8 cellular contexts compared by ENCODE assay signal in genomic region chr4:115090483-115091075, GRCh38. TPM values are rescaled to one million over a fixed set of nuclear protein-coding genes. Genes with fewer than 3 reads are reported as not detected.
DNase-seq lines count a peak whose midpoint lies in the region; ATAC-seq, FAIRE-seq and TF ChIP-seq lines count a peak whose summit lies in the region.

No MANE protein-coding gene starts in this region.

- no peaks in the 10 kb centered on the region for H3K79me2 ChIP-seq in GM12878 (ENCODE audit: control insufficient read depth, insufficient read depth, low read length)

- no peak overlapping the region for H3K9ac ChIP-seq in GM12878 (ENCODE audit: control insufficient read depth, insufficient read depth, low read length)

- TF ChIP-seq EP300 in GM12878 (IDR thresholded peaks at IDR 0.05; ENCODE audit: borderline replicate concordance in 1 of 2, control insufficient read depth in 1 of 2, low read depth in 2 of 2, low read length in 2 of 2) (no peak), upper lobe of left lung (IDR thresholded peaks at IDR 0.05) (no peak)

- TF ChIP-seq POLR2A in GM12878 (IDR thresholded peaks at IDR 0.05; ENCODE audit: low read depth, low read length) (no peak), upper lobe of left lung (IDR thresholded peaks at IDR 0.05) (no peak)

- in situ Hi-C loops in GM12878 (cut with MboI), result loop anchor here (10.0 to 25.0 kb wide), 2 partner anchors 447 to 764 kb away; no protein-coding TSS in a partner anchor

- TF ChIP-seq CTCF in GM12878 (IDR thresholded peaks at IDR 0.05 in 2 of 3, conservative IDR thresholded peaks at IDR 0.05 in 1 of 3; ENCODE audit: control insufficient read depth in 2 of 3, extremely low read depth in 1 of 3, insufficient read depth in 1 of 3, low read depth in 3 of 3, low read length in 3 of 3) (peak; percentile 39 to 60 (median 52); a peak in 5 of 6 replicates), upper lobe of left lung (IDR thresholded peaks at IDR 0.05) (peak in 2 of 6 experiments; percentile 22 to 33)

- RAD21 ChIA-PET in GM12878 (lab: Charles Lee; ENCODE audit: unreplicated experiment), result no interaction called here

- H3K4me3 ChIP-seq in GM12878 (no peak overlapping the region), upper lobe of left lung (no peak overlapping the region)

- DNase-seq in SKM-1 treated with dmso at 0.1 percent for 144 hours (lab: John Stamatoyannopoulos, UW; ENCODE audit: unreplicated experiment) (peak; percentile 69), SKM-1 (lab: John Stamatoyannopoulos, UW; ENCODE audit: unreplicated experiment) (no peak), NCI-H1930 (lab: John Stamatoyannopoulos, UW) (peak; percentile 16 to 51), GM12878 (ENCODE audit: low read depth, low spot score) (no peak), myocyte (ENCODE audit: low read depth) (peak; percentile 50), upper lobe of left lung (no peak), activated gamma-delta T cell treated with Interleukin-2 at 50 U/mL for 16 hours (no peak)

- no peak overlapping the region for H3K4me2 ChIP-seq in GM12878 (ENCODE audit: control insufficient read depth, insufficient read depth)

- CTCF ChIA-PET in GM12878 (lab: Yijun Ruan, JAX), result interaction anchor here (0.7 to 3.1 kb wide), 4 partner anchors 14 to 762 kb away, joined by 3 to 17 read pairs (median 6); no protein-coding TSS in a partner anchor

- FAIRE-seq in GM12878 (lab: Jason Lieb, UNC), result no peak

- ATAC-seq in HG02610 (IDR thresholded peaks at IDR 0.05; ENCODE audit: unreplicated experiment), result peak; percentile 69
- ATAC-seq in GM12878, result peak; percentile 80
- no peak for ATAC-seq in upper lobe of left lung (ENCODE audit: low FRiP score in 2 of 2)

- no peaks in the 10 kb centered on the region for H3K4me1 ChIP-seq in GM12878 (ENCODE audit: control insufficient read depth, insufficient read depth, low read length)
- no peaks in the 10 kb centered on the region for H3K4me1 ChIP-seq in upper lobe of left lung

- WGBS in GM12878 (ENCODE audit: insufficient coverage, insufficient replicate concordance, low lambda C conversion rate, missing lambda C conversion rate), result 1% methylated on average over 4 of the region's 4 CpGs
- WGBS in upper lobe of left lung, 2 donors, result 12 to 19% methylated on average over 4 of the region's 4 CpGs

- intact Hi-C loops in GM12878 (cut with micrococcal nuclease; ENCODE audit: unreplicated experiment), result loop anchor here (2.0 kb wide), 2 partner anchors 446 to 762 kb away; no protein-coding TSS in a partner anchor

- POLR2A ChIA-PET in GM12878 (lab: Charles Lee), result no interaction called here

- H4K20me1 ChIP-seq in GM12878 (ENCODE audit: control insufficient read depth, insufficient read depth), result no peaks in the 10 kb centered on the region

- H3K36me3 ChIP-seq in GM12878 (ENCODE audit: control insufficient read depth in 2 of 2, insufficient read depth in 2 of 2, low read length in 1 of 2) (no peaks in the 10 kb centered on the region), upper lobe of left lung (no peaks in the 10 kb centered on the region)

- no peaks in the 10 kb centered on the region for H3K9me3 ChIP-seq in GM12878 (replicated peaks; ENCODE audit: control insufficient read depth, insufficient read depth, low read length)
- H3K9me3 ChIP-seq in upper lobe of left lung, result no peaks in the 10 kb centered on the region

- H3K27me3 ChIP-seq in GM12878 (replicated peaks in 1 of 2; ENCODE audit: control insufficient read depth in 2 of 2, insufficient read depth in 2 of 2, low read length in 1 of 2) (no peaks in the 10 kb centered on the region), upper lobe of left lung (no peaks in the 10 kb centered on the region)

- H2AFZ ChIP-seq in GM12878 (ENCODE audit: control insufficient read depth, low read depth, low read length), result no peak overlapping the region

- TF ChIP-seq RAD21 in GM12878 (IDR thresholded peaks at IDR 0.05; ENCODE audit: insufficient read depth, low read depth, low read length), result peak; percentile 64

- SMC1A ChIA-PET in GM12878 (lab: Charles Lee; ENCODE audit: uncharacterized antibody, unreplicated experiment), result interaction anchor here (1.0 to 2.6 kb wide), 3 partner anchors 9 to 762 kb away, joined by 3 to 14 read pairs (median 3); no protein-coding TSS in a partner anchor

- BruUV-seq in GM12878 (replicated peaks; lab: Mats Ljungman, UMichigan), result no TSS peak

- no peak overlapping the region for H3K27ac ChIP-seq in GM12878 (ENCODE audit: control insufficient read depth, insufficient read depth)
- no peak overlapping the region for H3K27ac ChIP-seq in upper lobe of left lung

TF ChIP-seq in GM12878, 131 proteins besides CTCF, POLR2A, EP300 and RAD21:
- TF ChIP-seq ASH2L (IDR thresholded peaks at IDR 0.05; ENCODE audit: borderline replicate concordance, low read depth) (no peak), SMC3 (IDR thresholded peaks at IDR 0.05; ENCODE audit: borderline replicate concordance, low read length) (peak; percentile 43; the same call in 1 of the 2 replicates)

RNA-seq across cellular contexts. Expression of gene NDST4, which starts 22.8 kb away (rescaled TPM):
- total RNA-seq in GM12878 (2013; cell fraction: nucleolus; rRNA removed), result not detected in 2 replicates
- total RNA-seq in GM12878 (2014; rRNA removed) (0.11 TPM in 1 of 2 replicates, not detected in the other), GM12878 (2014; rRNA removed; fragmentation: Illumina TruSeq; extraction: Trizol) (0.04 TPM in 1 of 2 replicates, not detected in the other), GM12878 (2021) (not detected in 2 replicates), myocyte (not detected in 2 replicates), upper lobe of left lung (not detected)
- polyA plus RNA-seq in GM12878 (2011; ENCODE audit: low read depth), result not detected
- polyA plus RNA-seq in GM12878 (2011; rRNA removed) (0.10 TPM in 2 replicates), GM12878 (2014; fragmentation: Illumina TruSeq; extraction: Trizol) (not detected in 2 replicates), GM12878 (2014; fragmentation: Nextera tagmentation; extraction: Ambion mirVana) (under 1 TPM in 1 of 2 experiments, not detected in 1; 0.05 TPM), GM12878 (2014; rRNA removed) (not detected in 2 replicates), GM12878 (2016; fragmentation: Nextera tagmentation; extraction: Ambion mirVana) (under 1 TPM in 1 of 2 experiments, not detected in 1; 0.11 TPM)
- polyA plus RNA-seq in GM12878 (2011; cell fraction: cytosol; rRNA removed), result 0.01 TPM in 1 of 2 replicates, not detected in the other
- not detected in 2 replicates for polyA plus RNA-seq in GM12878 (2011; cell fraction: nucleus; rRNA removed)
- not detected in 2 replicates for polyA plus RNA-seq in GM12878 (2012)
- polyA minus RNA-seq in GM12878 (2011; rRNA and poly(A)+ RNA removed), result not detected in 2 replicates
- polyA minus RNA-seq in GM12878 (2011; cell fraction: cytosol; rRNA and poly(A)+ RNA removed), result not detected in 2 replicates
- not detected in 2 replicates for polyA minus RNA-seq in GM12878 (2011; cell fraction: nucleus; rRNA and poly(A)+ RNA removed)
- polyA plus RNA-seq in myocyte (2012), result not detected

Comparison
In these comparisons a context has a peak if more than half of its experiments do, and no peak if none do; other contexts are left out.
1. DNase-seq: peak in SKM-1 treated with dmso at 0.1 percent for 144 hours (single experiment), NCI-H1930 (2 of 2) and myocyte (single experiment); none in SKM-1 (single experiment), GM12878 (single experiment), upper lobe of left lung (0 of 2) and activated gamma-delta T cell treated with Interleukin-2 at 50 U/mL for 16 hours (single experiment).
2. ATAC-seq: peak in HG02610 (single experiment) and GM12878 (single experiment); none in upper lobe of left lung (0 of 2).